ENCODE assay signal across 13 cellular contexts in genomic region chr2:40716879-40717278, GRCh38.
A peak's percentile ranks its signal among the peaks of the same experiment; 100 is the strongest.
DNase-seq lines count a peak whose midpoint lies in the region; ATAC-seq, FAIRE-seq and TF ChIP-seq lines count a peak whose summit lies in the region.
"Had no signal": no experiment of that assay in that cellular context is flagged by ENCODE, and none has a peak within 500 bp of the region (broad histone marks: within the 10 kb centered on the region; RNA-seq: fewer than 3 reads in every experiment).

No MANE protein-coding gene starts in this region.

- no peak overlapping the region for H3K4me3 Mint-ChIP-seq in glutamatergic neuron (ENCODE audit: unreplicated experiment)
- H3K4me3 Mint-ChIP-seq: activated naive CD8-positive, alpha-beta T cell treated with anti-CD3 and anti-CD28 coated beads for 36 hours had no signal

- POLR2A ChIA-PET in A549 (lab: Yijun Ruan, JAX): no interaction called here

- no peak for TF ChIP-seq POLR2A in A549 (IDR thresholded peaks at IDR 0.05; ENCODE audit: low read length)

- FAIRE-seq in A549 (lab: Jason Lieb, UNC): no peak

- no peaks in the 10 kb centered on the region for H3K9me3 Mint-ChIP-seq in glutamatergic neuron (ENCODE audit: unreplicated experiment)
- H3K9me3 Mint-ChIP-seq: activated naive CD8-positive, alpha-beta T cell treated with anti-CD3 and anti-CD28 coated beads for 36 hours had no signal

- peak in 1 of 2 experiments; percentile 49 for DNase-seq in A549 (ENCODE audit: low read depth in 1 of 2, low spot score in 1 of 2)
- DNase-seq in HCEC 1CT: peak; percentile 86
- peak; percentile 83 for DNase-seq in adipocyte (ENCODE audit: low read depth)
- DNase-seq in hepatocyte (ENCODE audit: low spot score): peak; percentile 4
- DNase-seq in glutamatergic neuron: no peak
- no peak for DNase-seq in T-helper 1 cell
- DNase-seq: activated naive CD8-positive, alpha-beta T cell treated with anti-CD3 and anti-CD28 coated beads for 36 hours; heart right ventricle; NCI-H2171 treated with DMSO at 0.1 percent for 48 hours; occipital lobe had no signal

- H3K9me3 ChIP-seq in A549: no peaks in the 10 kb centered on the region
- H3K9me3 ChIP-seq in adipocyte (ENCODE audit: control insufficient read depth, low read length): no peaks in the 10 kb centered on the region
- no peaks in the 10 kb centered on the region for H3K9me3 ChIP-seq in hepatocyte (ENCODE audit: low read depth)
- H3K9me3 ChIP-seq: heart right ventricle had no signal

- 41% methylated on average over 2 of the region's 2 CpGs for WGBS in A549 (ENCODE audit: missing lambda C conversion rate)
- 92% methylated on average over 2 of the region's 2 CpGs for WGBS in hepatocyte (ENCODE audit: low lambda C conversion rate, missing lambda C conversion rate)

- TF ChIP-seq CTCF in A549 (IDR thresholded peaks at IDR 0.05) (no peak), hepatocyte (IDR thresholded peaks at IDR 0.05; ENCODE audit: poor library complexity) (no peak), glutamatergic neuron (IDR thresholded peaks at IDR 0.05; ENCODE audit: partially characterized antibody, unreplicated experiment) (no peak)

- TF ChIP-seq RAD21 in A549 (conservative IDR thresholded peaks at IDR 0.05 in 1 of 2, IDR thresholded peaks at IDR 0.05 in 1 of 2): no peak

- no peaks in the 10 kb centered on the region for H4K20me1 ChIP-seq in hepatocyte (ENCODE audit: insufficient read depth, poor library complexity, severe bottlenecking)

- H3K4me3 ChIP-seq in A549 (no peak overlapping the region), adipocyte (ENCODE audit: low read length) (no peak overlapping the region), hepatocyte (no peak overlapping the region)
- H3K4me3 ChIP-seq: heart right ventricle had no signal

- ATAC-seq in A549 (peak; percentile 34 to 60; a peak in 3 of 6 replicates), HG02763 (IDR thresholded peaks at IDR 0.05; ENCODE audit: unreplicated experiment) (no peak), HG03571 (IDR thresholded peaks at IDR 0.05; ENCODE audit: unreplicated experiment) (no peak)
- ATAC-seq: Panc1 had no signal

- no peaks in the 10 kb centered on the region for H3K4me1 Mint-ChIP-seq in glutamatergic neuron (ENCODE audit: low read depth, unreplicated experiment)
- H3K4me1 Mint-ChIP-seq: activated naive CD8-positive, alpha-beta T cell treated with anti-CD3 and anti-CD28 coated beads for 36 hours had no signal

- H3K79me2 ChIP-seq in hepatocyte: no peaks in the 10 kb centered on the region

- TF ChIP-seq EP300 in A549 (IDR thresholded peaks at IDR 0.05): no peak

- CTCF ChIA-PET in A549 (lab: Yijun Ruan, JAX): no interaction called here

- H3K27me3 Mint-ChIP-seq in glutamatergic neuron (ENCODE audit: unreplicated experiment): no peaks in the 10 kb centered on the region
- H3K27me3 Mint-ChIP-seq: activated naive CD8-positive, alpha-beta T cell treated with anti-CD3 and anti-CD28 coated beads for 36 hours had no signal

- no peak overlapping the region for H3K4me2 ChIP-seq in A549
- no peak overlapping the region for H3K4me2 ChIP-seq in hepatocyte

- no peak overlapping the region for H3K27ac Mint-ChIP-seq in glutamatergic neuron (ENCODE audit: unreplicated experiment)
- H3K27ac Mint-ChIP-seq: activated naive CD8-positive, alpha-beta T cell treated with anti-CD3 and anti-CD28 coated beads for 36 hours had no signal

- no peaks in the 10 kb centered on the region for H3K27me3 ChIP-seq in adipocyte (replicated peaks; ENCODE audit: control insufficient read depth, insufficient read depth, low read length)
- H3K27me3 ChIP-seq in hepatocyte: no peaks in the 10 kb centered on the region
- H3K27me3 ChIP-seq: heart right ventricle had no signal

- H3K9ac ChIP-seq in adipocyte (ENCODE audit: low read length): no peak overlapping the region

- H3K27ac ChIP-seq in A549 (no peak overlapping the region), hepatocyte (no peak overlapping the region)
- H3K27ac ChIP-seq: heart right ventricle had no signal

- no peaks in the 10 kb centered on the region for H3K9me2 ChIP-seq in hepatocyte (replicated peaks; ENCODE audit: insufficient read depth)

- H3K4me1 ChIP-seq in A549 (no peaks in the 10 kb centered on the region), adipocyte (ENCODE audit: control insufficient read depth, insufficient read depth, low read length) (peaks cover 5% of the 10 kb centered on the region), hepatocyte (ENCODE audit: insufficient read depth) (no peaks in the 10 kb centered on the region)
- H3K4me1 ChIP-seq: heart right ventricle had no signal

- H3K36me3 ChIP-seq in adipocyte (ENCODE audit: control insufficient read depth, insufficient read depth, low read length, severe bottlenecking) (no peaks in the 10 kb centered on the region), hepatocyte (replicated peaks; ENCODE audit: insufficient read depth, low read depth) (no peaks in the 10 kb centered on the region)
- H3K36me3 ChIP-seq: heart right ventricle had no signal

- no peak overlapping the region for H2AFZ ChIP-seq in hepatocyte

- H3K36me3 Mint-ChIP-seq in glutamatergic neuron (ENCODE audit: unreplicated experiment): no peaks in the 10 kb centered on the region
- H3K36me3 Mint-ChIP-seq: activated naive CD8-positive, alpha-beta T cell treated with anti-CD3 and anti-CD28 coated beads for 36 hours had no signal

TF ChIP-seq in A549, 52 proteins besides CTCF, POLR2A, EP300 and RAD21:
- no peak for TF ChIP-seq ATOH8 (CRISPR knock-in tag; IDR thresholded peaks at IDR 0.05; ENCODE audit: low read depth)
- no peak for TF ChIP-seq JUNB (IDR thresholded peaks at IDR 0.05)
- TF ChIP-seq ZC3H11A (IDR thresholded peaks at IDR 0.05): no peak
- TF ChIP-seq SMC3 (IDR thresholded peaks at IDR 0.05): no peak
- peak; percentile 24 for TF ChIP-seq MAFK (IDR thresholded peaks at IDR 0.05; ENCODE audit: partially characterized antibody)

Comparison
In these comparisons a context has a peak if more than half of its experiments do, and no peak if none do; other contexts are left out.
1. ATAC-seq: peak in A549 (2 of 2); none in HG02763 (single experiment) and HG03571 (single experiment).
2. DNase-seq: peak in HCEC 1CT (single experiment), adipocyte (single experiment) and hepatocyte (single experiment); none in glutamatergic neuron (single experiment) and T-helper 1 cell (0 of 5).